Comparison of ENCODE assay signal across 13 cellular contexts in the genomic region with DNA sequence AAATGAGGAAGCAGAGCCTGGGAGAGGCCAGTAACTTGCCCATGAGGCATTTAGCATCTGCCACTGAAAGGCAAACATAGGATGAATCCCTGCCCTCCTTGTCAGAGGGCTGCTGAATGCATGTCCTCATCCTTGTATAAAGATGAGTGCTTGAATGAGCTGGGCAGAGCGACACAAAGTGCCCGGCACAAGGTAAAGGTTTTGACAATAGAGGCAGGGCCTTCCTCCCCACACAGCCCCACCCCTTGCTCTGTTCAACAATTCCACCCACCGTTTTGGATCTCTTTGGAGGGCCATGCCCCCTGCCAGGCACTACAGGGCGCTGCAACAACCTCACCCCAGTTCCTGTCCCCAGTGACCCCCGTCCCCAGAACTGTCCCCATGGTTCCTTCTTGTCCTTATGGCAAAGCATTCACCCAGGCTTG. TPM values are rescaled to one million over a fixed set of nuclear protein-coding genes. Genes with fewer than 3 reads are reported as not detected.
DNase-seq lines count a peak whose midpoint lies in the region; ATAC-seq, FAIRE-seq and TF ChIP-seq lines count a peak whose summit lies in the region.
"Had no signal": no experiment of that assay in that cellular context is flagged by ENCODE, and none has a peak within 500 bp of the region (broad histone marks: within the 10 kb centered on the region; RNA-seq: fewer than 3 reads in every experiment).

No MANE protein-coding gene starts in this region.

- peaks cover 2 to 19% (median 10%) of the 10 kb centered on the region in 4 experiments for H3K4me1 ChIP-seq in H1 (replicated peaks in 1 of 4; ENCODE audit: control insufficient read depth in 3 of 4, insufficient read depth in 4 of 4, low read length in 3 of 4)
- H3K4me1 ChIP-seq in tibial artery, result peaks cover 0 to 14% (median 13%) of the 10 kb centered on the region in 4 donors
- H3K4me1 ChIP-seq in aorta (ENCODE audit: control insufficient read depth in 1 of 2, insufficient read depth in 2 of 2, low read length in 2 of 2), result no peaks in the 10 kb centered on the region

- peak overlapping the region; percentile 95 for H3K4me3 Mint-ChIP-seq in progenitor cell of endocrine pancreas (ENCODE audit: low read depth)

- H3K4me2 ChIP-seq in H1 (ENCODE audit: insufficient read depth in 1 of 2, low read depth in 2 of 2, low read length in 2 of 2), result peak overlapping the region; percentile 15 to 77; a peak in 1 of 4 replicates

- H3K18ac ChIP-seq in H1 (ENCODE audit: extremely low read depth, low read length), result no peak overlapping the region

- no peaks in the 10 kb centered on the region for H3K9me3 ChIP-seq in H1 (ENCODE audit: insufficient read depth in 2 of 2, low read depth in 1 of 2, low read length in 1 of 2)
- H3K9me3 ChIP-seq in tibial artery, result no peaks in the 10 kb centered on the region
- H3K9me3 ChIP-seq in aorta (ENCODE audit: control insufficient read depth, low read length), result no peaks in the 10 kb centered on the region

- no peak for TF ChIP-seq POLR2A in H1 (IDR thresholded peaks at IDR 0.05; ENCODE audit: control extremely low read depth in 1 of 2, low read depth in 2 of 2, low read length in 2 of 2)

- no peak overlapping the region for H4K8ac ChIP-seq in H1 (ENCODE audit: extremely low read depth, insufficient read depth, low read length)

- CTCF ChIA-PET in H1 (lab: Charles Lee; ENCODE audit: partially characterized antibody), result interaction anchor here (0.8 to 7.4 kb wide), 9 partner anchors 19 to 135 kb away, joined by 3 to 79 read pairs (median 3); no protein-coding TSS in a partner anchor

- no peak overlapping the region for H4K91ac ChIP-seq in H1 (replicated peaks; ENCODE audit: insufficient read length, low read length)

- H3K27ac Mint-ChIP-seq in progenitor cell of endocrine pancreas, result peak overlapping the region; percentile 98

- H3K56ac ChIP-seq in H1 (replicated peaks; ENCODE audit: insufficient read length, low read depth, low read length), result no peak overlapping the region

- WGBS in H1 (ENCODE audit: extremely low coverage in 1 of 2, insufficient coverage in 1 of 2, insufficient read length in 1 of 2, insufficient replicate concordance in 2 of 2, low coverage in 1 of 2, low lambda C conversion rate in 2 of 2, missing lambda C conversion rate in 1 of 2), 2 experiments, result 62% methylated on average over 5 of the region's 5 CpGs; no CpG with 5 or more reads in 1 of the 2 experiments
- WGBS in aorta, 2 donors, result 95 to 99% methylated on average over 5 of the region's 5 CpGs

- H3K27me3 ChIP-seq in H1 (replicated peaks in 1 of 4; ENCODE audit: control insufficient read depth in 3 of 4, extremely low read depth in 1 of 4, insufficient read depth in 3 of 4, low read length in 3 of 4), result no peaks in the 10 kb centered on the region
- H3K27me3 ChIP-seq in tibial artery, result peaks cover 4 to 38% of the 10 kb centered on the region in 2 donors
- peaks cover 0 to 3% of the 10 kb centered on the region in 2 donors for H3K27me3 ChIP-seq in aorta (ENCODE audit: control insufficient read depth in 1 of 2, insufficient read depth in 2 of 2, low read length in 1 of 2)

- H4K5ac ChIP-seq in H1 (ENCODE audit: insufficient read length, low read depth, low read length), result no peak overlapping the region

- TF ChIP-seq RAD21 in H1 (IDR thresholded peaks at IDR 0.05 in 1 of 2, conservative IDR thresholded peaks at IDR 0.05 in 1 of 2; ENCODE audit: low read depth in 2 of 2, low read length in 2 of 2), result no peak

- peaks cover 5% of the 10 kb centered on the region; the same call in 1 of the 2 replicates for H3K79me1 ChIP-seq in H1 (ENCODE audit: low read depth, low read length)

- H3K79me2 ChIP-seq in H1 (ENCODE audit: control insufficient read depth in 1 of 2, insufficient read depth in 2 of 2, low read length in 2 of 2), result peaks cover 0 to 13% of the 10 kb centered on the region in 2 experiments; a peak in 3 of 4 replicates

- H3K27ac ChIP-seq in H1 (ENCODE audit: low read depth, low read length), result no peak overlapping the region
- no peak overlapping the region for H3K27ac ChIP-seq in tibial artery
- no peak overlapping the region for H3K27ac ChIP-seq in aorta (ENCODE audit: low read depth in 1 of 2, low read length in 2 of 2)

- intact Hi-C loops in tibial artery (cut with DNase I; ENCODE audit: low total_unique reads), result no loop called here
- intact Hi-C loops in aorta (cut with DNase I), result no loop called here
- intact Hi-C loops in left ventricle myocardium superior (cut with micrococcal nuclease), result no loop called here

- peak overlapping the region; percentile 95 for H2BK12ac ChIP-seq in H1 (ENCODE audit: low read depth, low read length)

- no peak for TF ChIP-seq CTCF in H1 (IDR thresholded peaks at IDR 0.05; ENCODE audit: control extremely low read depth in 1 of 3, insufficient read depth in 1 of 3, low read depth in 1 of 3, low read length in 3 of 3)
- TF ChIP-seq CTCF in progenitor cell of endocrine pancreas (IDR thresholded peaks at IDR 0.05; ENCODE audit: unreplicated experiment), result no peak
- no peak for TF ChIP-seq CTCF in tibial artery (IDR thresholded peaks at IDR 0.05)

- FAIRE-seq in H1 (lab: Jason Lieb, UNC), result no peak
- FAIRE-seq: urothelium cell line had no signal

- peak overlapping the region; percentile 69; the same call in 1 of the 2 replicates for H2BK5ac ChIP-seq in H1 (ENCODE audit: low read depth, low read length)

- H3K36me3 ChIP-seq in H1 (ENCODE audit: control insufficient read depth in 2 of 4, insufficient read depth in 4 of 4, low read length in 3 of 4), result peaks cover 6 to 15% (median 8%) of the 10 kb centered on the region in 4 experiments
- no peaks in the 10 kb centered on the region for H3K36me3 ChIP-seq in tibial artery
- H3K36me3 ChIP-seq in aorta (ENCODE audit: control insufficient read depth in 1 of 2, insufficient read depth in 2 of 2, low read length in 1 of 2), result no peaks in the 10 kb centered on the region

- no peak overlapping the region for H3K4ac ChIP-seq in H1 (replicated peaks; ENCODE audit: insufficient read length, low read depth, low read length)

- no peak overlapping the region for H3K14ac ChIP-seq in H1 (ENCODE audit: insufficient read length)

- H2BK20ac ChIP-seq in H1 (ENCODE audit: low read length), result no peak overlapping the region

- H2AK5ac ChIP-seq in H1 (ENCODE audit: low read depth, low read length), result no peak overlapping the region

- POLR2A ChIA-PET in H1 (lab: Charles Lee; ENCODE audit: partially characterized antibody), result interaction anchor here (1.3 to 11.0 kb wide), 10 partner anchors 11 to 159 kb away, joined by 3 to 293 read pairs (median 16); a partner anchor contains a TSS

- ATAC-seq in aorta (ENCODE audit: low FRiP score), result no peak
- no peak for ATAC-seq in left ventricle myocardium superior

- H2AFZ ChIP-seq in H1 (ENCODE audit: low read length), result no peak overlapping the region

- no peak for TF ChIP-seq EP300 in H1 (IDR thresholded peaks at IDR 0.05; ENCODE audit: borderline replicate concordance in 1 of 2, low read depth in 2 of 2, low read length in 2 of 2)

- no peaks in the 10 kb centered on the region for H3K27me3 Mint-ChIP-seq in progenitor cell of endocrine pancreas

- peak; percentile 16 to 69 for DNase-seq in NCI-H187 (lab: John Stamatoyannopoulos, UW)
- no peak for DNase-seq in NCI-H187 treated with DMSO at 0.1 percent for 48 hours (lab: John Stamatoyannopoulos, UW)
- DNase-seq in NCI-H460 (ENCODE audit: extremely low read depth, low read depth), result peak; percentile 93
- DNase-seq in H1 (ENCODE audit: low read depth in 1 of 2, low spot score in 2 of 2), result no peak
- no peak for DNase-seq in progenitor cell of endocrine pancreas (ENCODE audit: low spot score, unreplicated experiment)
- DNase-seq in tibial artery, result no peak
- no peak for DNase-seq in aorta
- DNase-seq in left ventricle myocardium superior, result no peak
- DNase-seq: activated T-cell treated with anti-CD3 and anti-CD28 coated beads, Interleukin-2, amount 50 U/mL, for 1 hour; caudate nucleus; NCI-H1092 treated with DMSO at 0.1 percent for 48 hours had no signal

- H3K9me3 Mint-ChIP-seq in progenitor cell of endocrine pancreas (ENCODE audit: low read depth), result no peaks in the 10 kb centered on the region

- H4K20me1 ChIP-seq in H1 (replicated peaks in 1 of 2; ENCODE audit: control insufficient read depth in 1 of 2, insufficient read depth in 2 of 2, low read length in 2 of 2), result peaks cover 2 to 10% of the 10 kb centered on the region in 2 experiments

- no peak overlapping the region for H3K23ac ChIP-seq in H1 (ENCODE audit: insufficient read length)

- no peak overlapping the region for H3K9ac ChIP-seq in H1 (replicated peaks in 1 of 4; ENCODE audit: extremely low read depth in 1 of 4, low read depth in 3 of 4, low read length in 3 of 4)

- peaks cover 48% of the 10 kb centered on the region for H3K4me1 Mint-ChIP-seq in progenitor cell of endocrine pancreas (ENCODE audit: low read depth)

- H2BK15ac ChIP-seq in H1 (ENCODE audit: low read length), result peak overlapping the region; percentile 74; the same call in 1 of the 2 replicates

- H3K36me3 Mint-ChIP-seq in progenitor cell of endocrine pancreas (ENCODE audit: insufficient read depth), result peaks cover 15% of the 10 kb centered on the region

- H3K4me3 ChIP-seq in H1 (ENCODE audit: extremely low read depth in 1 of 4, insufficient read depth in 2 of 4, low read depth in 3 of 4, low read length in 4 of 4), result no peak overlapping the region
- H3K4me3 ChIP-seq in tibial artery, result no peak overlapping the region
- no peak overlapping the region for H3K4me3 ChIP-seq in aorta (ENCODE audit: low read length in 2 of 2)

- peaks cover 6% of the 10 kb centered on the region; the same call in 1 of the 2 replicates for H3K23me2 ChIP-seq in H1 (ENCODE audit: low read depth, low read length)

- no peak overlapping the region for H2BK120ac ChIP-seq in H1 (replicated peaks; ENCODE audit: low read depth, low read length)

RNA-seq across cellular contexts. Expression of a gene that starts 1.4 kb away (rescaled TPM):
- total RNA-seq in NCI-H460 (2014; rRNA removed; shearing (Covaris generic)), result 1,671 and 1,675 TPM in 2 replicates
- 1,767 and 1,798 TPM in 2 replicates for polyA plus RNA-seq in NCI-H460 (2014; cell fraction: nucleus; rRNA removed)
- total RNA-seq in H1 (2021; fragmentation: NEBNext Ultra II Directional; extraction: Animal tissue kit (Norgen Biotek cat#: 25700)), result 122 and 137 TPM in 2 replicates
- polyA plus RNA-seq in H1 (2011; rRNA removed) (120 and 192 TPM in 2 replicates), aorta (100 to 1,000 TPM in 1 of 2 donors, 1 to 10 TPM in 1; 3.1 to 135 TPM)
- 174 TPM for polyA plus RNA-seq in H1 (2011; cell fraction: cytosol; rRNA removed)
- 160 TPM for polyA plus RNA-seq in H1 (2011; cell fraction: nucleus; rRNA removed)
- 117 to 161 TPM (median 152 TPM) in 4 replicates for polyA plus RNA-seq in H1 (2012, experiment 1 of 2)
- 165 TPM for polyA plus RNA-seq in H1 (2012, experiment 2 of 2)
- polyA plus RNA-seq in H1 (2013, experiment 1 of 2), result 70.3 TPM
- polyA plus RNA-seq in H1 (2013, experiment 2 of 2), result 64.2 TPM
- polyA minus RNA-seq in H1 (2011; rRNA and poly(A)+ RNA removed), result 68.0 and 81.3 TPM in 2 replicates
- polyA minus RNA-seq in H1 (2011; cell fraction: cytosol; rRNA and poly(A)+ RNA removed), result 95.6 TPM
- polyA minus RNA-seq in H1 (2011; cell fraction: nucleus; rRNA and poly(A)+ RNA removed), result 73.2 TPM
- total RNA-seq in progenitor cell of endocrine pancreas (398 and 429 TPM in 2 replicates), aorta (1 to 10 TPM; 1.3 to 5.7 TPM), left ventricle myocardium superior (6.8 TPM)
- total RNA-seq: G401 had no signal

RNA-seq across cellular contexts. Expression of a gene that starts 10.8 kb away (rescaled TPM):
- 3.7 and 6.0 TPM in 2 replicates for total RNA-seq in NCI-H460 (2014; rRNA removed; shearing (Covaris generic))
- polyA plus RNA-seq in NCI-H460 (2014; cell fraction: nucleus; rRNA removed), result 4.4 and 5.8 TPM in 2 replicates
- 0.13 and 0.21 TPM in 2 replicates for total RNA-seq in H1 (2021; fragmentation: NEBNext Ultra II Directional; extraction: Animal tissue kit (Norgen Biotek cat#: 25700))
- polyA plus RNA-seq in H1 (2011; rRNA removed), result 0.09 and 0.11 TPM in 2 replicates
- 0.16 TPM for polyA plus RNA-seq in H1 (2011; cell fraction: cytosol; rRNA removed)
- 0.47 TPM for polyA plus RNA-seq in H1 (2011; cell fraction: nucleus; rRNA removed)
- 0.17 to 0.40 TPM (median 0.23 TPM) in 4 replicates for polyA plus RNA-seq in H1 (2012, experiment 1 of 2)
- polyA plus RNA-seq in H1 (2012, experiment 2 of 2), result not detected
- polyA plus RNA-seq in H1 (2013, experiment 1 of 2), result 0.04 TPM
- 0.42 TPM for polyA plus RNA-seq in H1 (2013, experiment 2 of 2)
- 0.20 and 0.25 TPM in 2 replicates for polyA minus RNA-seq in H1 (2011; rRNA and poly(A)+ RNA removed)
- not detected for polyA minus RNA-seq in H1 (2011; cell fraction: cytosol; rRNA and poly(A)+ RNA removed)
- 0.80 TPM for polyA minus RNA-seq in H1 (2011; cell fraction: nucleus; rRNA and poly(A)+ RNA removed)
- total RNA-seq in progenitor cell of endocrine pancreas, result 2.9 TPM in 2 replicates
- not detected for total RNA-seq in aorta
- 1 to 10 TPM in 1 of 2 donors, under 1 TPM in 1; 0.56 to 1.9 TPM for polyA plus RNA-seq in aorta
- 0.32 TPM for total RNA-seq in left ventricle myocardium superior
- total RNA-seq: G401 had no signal

RNA-seq across cellular contexts. Expression of a gene that starts 24.1 kb away (rescaled TPM):
- total RNA-seq in NCI-H460 (2014; rRNA removed; shearing (Covaris generic)), result not detected in 2 replicates
- polyA plus RNA-seq in NCI-H460 (2014; cell fraction: nucleus; rRNA removed), result not detected in 2 replicates
- not detected in 2 replicates for total RNA-seq in H1 (2021; fragmentation: NEBNext Ultra II Directional; extraction: Animal tissue kit (Norgen Biotek cat#: 25700))
- polyA plus RNA-seq in H1 (2011; rRNA removed), result 0.09 and 0.17 TPM in 2 replicates
- polyA plus RNA-seq in H1 (2011; cell fraction: cytosol; rRNA removed), result not detected
- not detected for polyA plus RNA-seq in H1 (2011; cell fraction: nucleus; rRNA removed)
- polyA plus RNA-seq in H1 (2012, experiment 1 of 2), result not detected in 4 replicates
- not detected for polyA plus RNA-seq in H1 (2012, experiment 2 of 2)
- not detected for polyA plus RNA-seq in H1 (2013, experiment 1 of 2)
- polyA plus RNA-seq in H1 (2013, experiment 2 of 2), result not detected
- polyA minus RNA-seq in H1 (2011; rRNA and poly(A)+ RNA removed), result not detected in 2 replicates
- not detected for polyA minus RNA-seq in H1 (2011; cell fraction: cytosol; rRNA and poly(A)+ RNA removed)
- not detected for polyA minus RNA-seq in H1 (2011; cell fraction: nucleus; rRNA and poly(A)+ RNA removed)
- total RNA-seq in progenitor cell of endocrine pancreas, result not detected in 2 replicates
- not detected for total RNA-seq in aorta
- 10 to 100 TPM; 11.4 to 38.3 TPM for polyA plus RNA-seq in aorta
- not detected for total RNA-seq in left ventricle myocardium superior
- total RNA-seq: G401 had no signal

RNA-seq across cellular contexts. Expression of a gene that starts 39.8 kb away (rescaled TPM):
- total RNA-seq in NCI-H460 (2014; rRNA removed; shearing (Covaris generic)), result not detected in 2 replicates
- polyA plus RNA-seq in NCI-H460 (2014; cell fraction: nucleus; rRNA removed), result not detected in 2 replicates
- not detected in 2 replicates for total RNA-seq in H1 (2021; fragmentation: NEBNext Ultra II Directional; extraction: Animal tissue kit (Norgen Biotek cat#: 25700))
- polyA plus RNA-seq in H1 (2011; rRNA removed), result not detected in 2 replicates
- polyA plus RNA-seq in H1 (2011; cell fraction: cytosol; rRNA removed), result not detected
- polyA plus RNA-seq in H1 (2011; cell fraction: nucleus; rRNA removed), result not detected
- polyA plus RNA-seq in H1 (2012, experiment 1 of 2), result not detected in 4 replicates
- polyA plus RNA-seq in H1 (2012, experiment 2 of 2), result not detected
- not detected for polyA plus RNA-seq in H1 (2013, experiment 1 of 2)
- polyA plus RNA-seq in H1 (2013, experiment 2 of 2), result not detected
- polyA minus RNA-seq in H1 (2011; rRNA and poly(A)+ RNA removed), result not detected in 2 replicates
- polyA minus RNA-seq in H1 (2011; cell fraction: cytosol; rRNA and poly(A)+ RNA removed), result not detected
- polyA minus RNA-seq in H1 (2011; cell fraction: nucleus; rRNA and poly(A)+ RNA removed), result not detected
- total RNA-seq in progenitor cell of endocrine pancreas, result not detected in 2 replicates
- total RNA-seq in aorta, result not detected
- polyA plus RNA-seq in aorta, result under 1 TPM in 1 of 2 donors, not detected in 1; 0.50 TPM
- total RNA-seq in left ventricle myocardium superior, result not detected
- total RNA-seq: G401 had no signal

RNA-seq across cellular contexts. Expression of a gene that starts 42.4 kb away (rescaled TPM):
- not detected in 2 replicates for total RNA-seq in NCI-H460 (2014; rRNA removed; shearing (Covaris generic))
- polyA plus RNA-seq in NCI-H460 (2014; cell fraction: nucleus; rRNA removed), result not detected in 2 replicates
- total RNA-seq in H1 (2021; fragmentation: NEBNext Ultra II Directional; extraction: Animal tissue kit (Norgen Biotek cat#: 25700)), result not detected in 2 replicates
- polyA plus RNA-seq in H1 (2011; rRNA removed), result not detected in 2 replicates
- polyA plus RNA-seq in H1 (2011; cell fraction: cytosol; rRNA removed), result not detected
- not detected for polyA plus RNA-seq in H1 (2011; cell fraction: nucleus; rRNA removed)
- polyA plus RNA-seq in H1 (2012, experiment 1 of 2), result not detected in 4 replicates
- polyA plus RNA-seq in H1 (2012, experiment 2 of 2), result not detected
- not detected for polyA plus RNA-seq in H1 (2013, experiment 1 of 2)
- polyA plus RNA-seq in H1 (2013, experiment 2 of 2), result not detected
- not detected in 2 replicates for polyA minus RNA-seq in H1 (2011; rRNA and poly(A)+ RNA removed)
- not detected for polyA minus RNA-seq in H1 (2011; cell fraction: cytosol; rRNA and poly(A)+ RNA removed)
- not detected for polyA minus RNA-seq in H1 (2011; cell fraction: nucleus; rRNA and poly(A)+ RNA removed)
- total RNA-seq in progenitor cell of endocrine pancreas, result not detected in 2 replicates
- not detected for total RNA-seq in aorta
- polyA plus RNA-seq in aorta, result under 1 TPM in 1 of 2 donors, not detected in 1; 0.18 TPM
- total RNA-seq in left ventricle myocardium superior, result not detected
- total RNA-seq: G401 had no signal

Comparison
In these comparisons a context has a peak if more than half of its experiments do, and no peak if none do; other contexts are left out.
1. DNase-seq: peak in NCI-H187 (2 of 2) and NCI-H460 (single experiment); none in NCI-H187 treated with DMSO at 0.1 percent for 48 hours (single experiment), H1 (0 of 2), progenitor cell of endocrine pancreas (single experiment), tibial artery (0 of 2), aorta (0 of 2) and left ventricle myocardium superior (single experiment).
2. RNA of a gene that starts 1.4 kb away (total RNA-seq): 1,671 to 1,675 TPM in NCI-H460, 398 to 429 TPM in progenitor cell of endocrine pancreas and 122 to 137 TPM in H1; 6.8 TPM in left ventricle myocardium superior (single experiment) and 1.3 to 5.7 TPM in aorta; every median in the first group is over 10 times any median in the second.